In genomic region chr5:178273665-178274541, GRCh38 we compare ENCODE assay signal across 25 cellular contexts. TPM values are rescaled to one million over a fixed set of nuclear protein-coding genes. Genes with fewer than 3 reads are reported as not detected.
DNase-seq lines count a peak whose midpoint lies in the region; ATAC-seq and TF ChIP-seq lines count a peak whose summit lies in the region.
"Had no signal": no experiment of that assay in that cellular context is flagged by ENCODE, and none has a peak within 500 bp of the region (broad histone marks: within the 10 kb centered on the region; RNA-seq: fewer than 3 reads in every experiment).

No MANE protein-coding gene starts in this region.

- intact Hi-C loops in activated T-helper 2 cell treated with anti-CD3 and anti-CD28 coated beads, Interferon-gamma antibody, Interleukin-2, Interleukin-4, amounts not matched to agents 10 μg/mL and 5 μg/mL and 100 μg/mL, durations not matched to agents 14 hours and 24 hours and 36 hours (cut with micrococcal nuclease) = no loop called here
- intact Hi-C loops in esophagus squamous epithelium (cut with DNase I) = no loop called here

- CTCF ChIA-PET in HEK293 (lab: Yijun Ruan, JAX) = interaction anchor here (1.1 to 1.2 kb wide), 2 partner anchors 10 to 39 kb away, joined by 3 to 4 read pairs; no protein-coding TSS in a partner anchor

- no peaks in the 10 kb centered on the region for H3K4me1 Mint-ChIP-seq in stimulated activated memory B cell treated with anti-CD40 and anti-IgM and Interleukin-4, amounts not matched to agents 10 μg/mL and 1 μg/mL and 100 μg/mL, for 72 hours
- H3K4me1 Mint-ChIP-seq in activated T-helper 2 cell treated with anti-CD3 and anti-CD28 coated beads, Interferon-gamma antibody, Interleukin-2, Interleukin-4, amounts not matched to agents 10 μg/mL and 5 μg/mL and 100 μg/mL, durations not matched to agents 14 hours and 24 hours and 36 hours (ENCODE audit: low read depth) = no peaks in the 10 kb centered on the region
- H3K4me1 Mint-ChIP-seq: CD4-positive, CD25-positive, alpha-beta regulatory T cell had no signal

- H3K36me3 ChIP-seq in HEK293 (ENCODE audit: control insufficient read depth in 2 of 2, insufficient read depth in 1 of 2, low read length in 2 of 2) = no peaks in the 10 kb centered on the region
- H3K36me3 ChIP-seq in esophagus squamous epithelium = no peaks in the 10 kb centered on the region
- no peaks in the 10 kb centered on the region for H3K36me3 ChIP-seq in Peyer's patch
- H3K36me3 ChIP-seq: colonic mucosa, SJSA1, WERI-Rb-1 had no signal

- H3K4me3 ChIP-seq in HEK293 (ENCODE audit: low read depth, low read length) (no peak overlapping the region), esophagus squamous epithelium (no peak overlapping the region), Peyer's patch (no peak overlapping the region)
- H3K4me3 ChIP-seq: colonic mucosa, SJSA1 had no signal

- H3K4me1 ChIP-seq in HEK293 (ENCODE audit: control insufficient read depth, insufficient read depth, low read length) (no peaks in the 10 kb centered on the region), esophagus squamous epithelium (no peaks in the 10 kb centered on the region), Peyer's patch (no peaks in the 10 kb centered on the region)
- H3K4me1 ChIP-seq: colonic mucosa, SJSA1 had no signal

- ATAC-seq in stimulated activated memory B cell treated with anti-CD40 and anti-IgM and Interleukin-4, amounts not matched to agents 10 μg/mL and 1 μg/mL and 100 μg/mL, for 72 hours = peak; percentile 3
- ATAC-seq: natural killer cell treated with Interleukin-12 subunit alpha and Interleukin-12 subunit beta and Interleukin-15 and Interleukin-18, amount 100 ng/mL, for 72 hours had no signal

- H3K27me3 Mint-ChIP-seq in stimulated activated memory B cell treated with anti-CD40 and anti-IgM and Interleukin-4, amounts not matched to agents 10 μg/mL and 1 μg/mL and 100 μg/mL, for 72 hours = peaks cover 60% of the 10 kb centered on the region
- H3K27me3 Mint-ChIP-seq in activated T-helper 2 cell treated with anti-CD3 and anti-CD28 coated beads, Interferon-gamma antibody, Interleukin-2, Interleukin-4, amounts not matched to agents 10 μg/mL and 5 μg/mL and 100 μg/mL, durations not matched to agents 14 hours and 24 hours and 36 hours (ENCODE audit: low read depth) = peaks cover 2% of the 10 kb centered on the region
- H3K27me3 Mint-ChIP-seq: activated naive CD8-positive, alpha-beta T cell; CD4-positive, CD25-positive, alpha-beta regulatory T cell; natural killer cell treated with Interleukin-12 subunit alpha and Interleukin-12 subunit beta and Interleukin-15 and Interleukin-18, amount 100 ng/mL, for 72 hours had no signal

- TF ChIP-seq CTCF in HEK293 (tag by site-specific recombination; IDR thresholded peaks at IDR 0.05) = no peak
- no peak for TF ChIP-seq CTCF in esophagus squamous epithelium (IDR thresholded peaks at IDR 0.05)
- TF ChIP-seq CTCF in Peyer's patch (IDR thresholded peaks at IDR 0.05) = no peak

- H3K27ac Mint-ChIP-seq in stimulated activated memory B cell treated with anti-CD40 and anti-IgM and Interleukin-4, amounts not matched to agents 10 μg/mL and 1 μg/mL and 100 μg/mL, for 72 hours = no peak overlapping the region
- H3K27ac Mint-ChIP-seq in activated T-helper 2 cell treated with anti-CD3 and anti-CD28 coated beads, Interferon-gamma antibody, Interleukin-2, Interleukin-4, amounts not matched to agents 10 μg/mL and 5 μg/mL and 100 μg/mL, durations not matched to agents 14 hours and 24 hours and 36 hours = no peak overlapping the region
- H3K27ac Mint-ChIP-seq: activated naive CD8-positive, alpha-beta T cell; CD4-positive, CD25-positive, alpha-beta regulatory T cell; natural killer cell treated with Interleukin-12 subunit alpha and Interleukin-12 subunit beta and Interleukin-15 and Interleukin-18, amount 100 ng/mL, for 72 hours had no signal

- DNase-seq in astrocyte of the hippocampus (ENCODE audit: low read depth, low spot score) (peak; percentile 37), kidney tubule cell (ENCODE audit: low spot score) (peak; percentile 54), esophagus squamous epithelium (lab: John Stamatoyannopoulos, UW) (no peak), Peyer's patch (no peak)
- DNase-seq in activated T-helper 2 cell treated with anti-CD3 and anti-CD28 coated beads, Interferon-gamma antibody, Interleukin-2, Interleukin-4, amounts not matched to agents 10 μg/mL and 5 μg/mL and 100 μg/mL, durations not matched to agents 14 hours and 24 hours and 36 hours (ENCODE audit: low spot score) = no peak
- DNase-seq in activated CD8-positive, alpha-beta memory T cell treated with anti-CD3 and anti-CD28 coated beads for 24 hours = no peak
- DNase-seq: activated CD4-positive, alpha-beta T cell treated with anti-CD3 and anti-CD28 coated beads for 48 hours; activated T-cell treated with anti-CD3 and anti-CD28 coated beads for 4 hours; anterior cingulate cortex; CD4-positive, CD25-positive, alpha-beta regulatory T cell; colonic mucosa; effector CD4-positive, alpha-beta T cell; NCI-H1436; NCI-H345; NCI-H748 treated with DMSO at 0.1 percent for 48 hours; stimulated activated CD4-positive, alpha-beta T cell treated with anti-CD3 and anti-CD28 coated beads, Interleukin-15, amount 100 ng/mL, for 24 hours; stimulated activated CD4-positive, alpha-beta T cell treated with anti-CD3 and anti-CD28 coated beads, Interleukin-4, amount 100 ng/mL, for 4 hours; T1000; WERI-Rb-1 had no signal

- TF ChIP-seq POLR2A in esophagus squamous epithelium (IDR thresholded peaks at IDR 0.05) (no peak), Peyer's patch (IDR thresholded peaks at IDR 0.05) (no peak)

- H3K4me3 Mint-ChIP-seq in stimulated activated memory B cell treated with anti-CD40 and anti-IgM and Interleukin-4, amounts not matched to agents 10 μg/mL and 1 μg/mL and 100 μg/mL, for 72 hours = no peak overlapping the region
- no peak overlapping the region for H3K4me3 Mint-ChIP-seq in activated T-helper 2 cell treated with anti-CD3 and anti-CD28 coated beads, Interferon-gamma antibody, Interleukin-2, Interleukin-4, amounts not matched to agents 10 μg/mL and 5 μg/mL and 100 μg/mL, durations not matched to agents 14 hours and 24 hours and 36 hours (ENCODE audit: low read depth)
- H3K4me3 Mint-ChIP-seq: activated naive CD8-positive, alpha-beta T cell; CD4-positive, CD25-positive, alpha-beta regulatory T cell; natural killer cell treated with Interleukin-12 subunit alpha and Interleukin-12 subunit beta and Interleukin-15 and Interleukin-18, amount 100 ng/mL, for 72 hours had no signal

- peaks cover 5% of the 10 kb centered on the region for H3K9me3 Mint-ChIP-seq in stimulated activated memory B cell treated with anti-CD40 and anti-IgM and Interleukin-4, amounts not matched to agents 10 μg/mL and 1 μg/mL and 100 μg/mL, for 72 hours
- no peaks in the 10 kb centered on the region for H3K9me3 Mint-ChIP-seq in activated T-helper 2 cell treated with anti-CD3 and anti-CD28 coated beads, Interferon-gamma antibody, Interleukin-2, Interleukin-4, amounts not matched to agents 10 μg/mL and 5 μg/mL and 100 μg/mL, durations not matched to agents 14 hours and 24 hours and 36 hours
- H3K9me3 Mint-ChIP-seq: natural killer cell treated with Interleukin-12 subunit alpha and Interleukin-12 subunit beta and Interleukin-15 and Interleukin-18, amount 100 ng/mL, for 72 hours had no signal

- H3K27ac ChIP-seq in HEK293 (ENCODE audit: extremely low read depth, low read depth, low read length) (no peak overlapping the region), esophagus squamous epithelium (no peak overlapping the region), Peyer's patch (no peak overlapping the region)
- H3K27ac ChIP-seq: colonic mucosa, HL-60, SJSA1, WERI-Rb-1 had no signal

- no peaks in the 10 kb centered on the region for H3K36me3 Mint-ChIP-seq in stimulated activated memory B cell treated with anti-CD40 and anti-IgM and Interleukin-4, amounts not matched to agents 10 μg/mL and 1 μg/mL and 100 μg/mL, for 72 hours
- H3K36me3 Mint-ChIP-seq in activated T-helper 2 cell treated with anti-CD3 and anti-CD28 coated beads, Interferon-gamma antibody, Interleukin-2, Interleukin-4, amounts not matched to agents 10 μg/mL and 5 μg/mL and 100 μg/mL, durations not matched to agents 14 hours and 24 hours and 36 hours (ENCODE audit: low read depth) = no peaks in the 10 kb centered on the region
- H3K36me3 Mint-ChIP-seq: activated naive CD8-positive, alpha-beta T cell; CD4-positive, CD25-positive, alpha-beta regulatory T cell; natural killer cell treated with Interleukin-12 subunit alpha and Interleukin-12 subunit beta and Interleukin-15 and Interleukin-18, amount 100 ng/mL, for 72 hours had no signal

- POLR2A ChIA-PET in HEK293 (lab: Yijun Ruan, JAX) = no interaction called here

- WGBS in esophagus squamous epithelium, 2 donors = 47% methylated on average over 5 of the region's 14 CpGs; no CpG with 5 or more reads in 1 of the 2 donors

- H3K27me3 ChIP-seq in esophagus squamous epithelium = peaks cover 0 to 65% (median 0%) of the 10 kb centered on the region in 4 donors
- H3K27me3 ChIP-seq in Peyer's patch = no peaks in the 10 kb centered on the region
- H3K27me3 ChIP-seq: colonic mucosa, SJSA1 had no signal

- H3K9me3 ChIP-seq in HEK293 (ENCODE audit: control insufficient read depth, insufficient read depth, low read depth, low read length) (no peaks in the 10 kb centered on the region), esophagus squamous epithelium (peaks cover 0 to 12% (median 11%) of the 10 kb centered on the region in 3 donors), Peyer's patch (no peaks in the 10 kb centered on the region)
- H3K9me3 ChIP-seq: colonic mucosa had no signal

RNA-seq across cellular contexts. Expression of gene PHYKPL, which starts 41.3 kb away (rescaled TPM):
- 87.4 and 92.0 TPM in 2 replicates for total RNA-seq in activated T-helper 2 cell treated with anti-CD3 and anti-CD28 coated beads, Interferon-gamma antibody, Interleukin-2, Interleukin-4, amounts not matched to agents 10 μg/mL and 5 μg/mL and 100 μg/mL, durations not matched to agents 14 hours and 24 hours and 36 hours
- total RNA-seq in esophagus squamous epithelium (10 to 100 TPM; 15.8 to 57.4 (median 21.9) TPM), Peyer's patch (100 to 1,000 TPM; 180 to 441 (median 280) TPM)

Comparison
In these comparisons a context has a peak if more than half of its experiments do, and no peak if none do; other contexts are left out.
1. DNase-seq: peak in astrocyte of the hippocampus (single experiment) and kidney tubule cell (single experiment); none in activated T-helper 2 cell treated with anti-CD3 and anti-CD28 coated beads, Interferon-gamma antibody, Interleukin-2, Interleukin-4, amounts not matched to agents 10 μg/mL and 5 μg/mL and 100 μg/mL, durations not matched to agents 14 hours and 24 hours and 36 hours (single experiment), esophagus squamous epithelium (single experiment), activated CD8-positive, alpha-beta memory T cell treated with anti-CD3 and anti-CD28 coated beads for 24 hours (single experiment) and Peyer's patch (0 of 3).